ENCODE assay signal across 17 cellular contexts in genomic region chr3:43923101-43923979, GRCh38.
DNase-seq lines count a peak whose midpoint lies in the region; TF ChIP-seq lines count a peak whose summit lies in the region.
"Had no signal": no experiment of that assay in that cellular context is flagged by ENCODE, and none has a peak within 500 bp of the region (broad histone marks: within the 10 kb centered on the region; RNA-seq: fewer than 3 reads in every experiment).

No MANE protein-coding gene starts in this region.

- H3K27me3 ChIP-seq in sigmoid colon, result peaks cover 0 to 42% (median 11%) of the 10 kb centered on the region in 3 donors
- H3K27me3 ChIP-seq: upper lobe of left lung had no signal

- H3K36me3 ChIP-seq in sigmoid colon, result no peaks in the 10 kb centered on the region
- H3K36me3 ChIP-seq: gastrocnemius medialis, upper lobe of left lung had no signal

- H3K4me3 ChIP-seq in sigmoid colon, result no peak overlapping the region
- H3K4me3 ChIP-seq: gastrocnemius medialis, upper lobe of left lung had no signal

- H3K9me3 ChIP-seq in sigmoid colon, result no peaks in the 10 kb centered on the region
- H3K9me3 ChIP-seq: gastrocnemius medialis, upper lobe of left lung had no signal

- intact Hi-C loops in sigmoid colon (cut with DNase I), result no loop called here

- TF ChIP-seq CTCF in sigmoid colon (IDR thresholded peaks at IDR 0.05), result no peak

- TF ChIP-seq POLR2A in sigmoid colon (IDR thresholded peaks at IDR 0.05), result no peak

- no peak for TF ChIP-seq EP300 in sigmoid colon (IDR thresholded peaks at IDR 0.05)

- H3K4me1 ChIP-seq in sigmoid colon, result no peaks in the 10 kb centered on the region
- H3K4me1 ChIP-seq: gastrocnemius medialis had no signal

- peak; percentile 12 for DNase-seq in DMS79 treated with DMSO at 0.1 percent for 48 hours (lab: John Stamatoyannopoulos, UW)
- DNase-seq in DMS79 (lab: John Stamatoyannopoulos, UW), result no peak
- DNase-seq in NCI-H2081 (lab: John Stamatoyannopoulos, UW), result peak; percentile 84 to 93
- DNase-seq in anterior cingulate cortex (lab: John Stamatoyannopoulos, UW), result peak in 38 of 58 donors; percentile 0 to 73 (median 32)
- DNase-seq in occipital lobe (lab: John Stamatoyannopoulos, UW), result peak; percentile 52
- DNase-seq in ureter (ENCODE audit: low spot score), result no peak
- no peak for DNase-seq in sigmoid colon
- no peak for DNase-seq in NCI-H526 (lab: John Stamatoyannopoulos, UW)
- DNase-seq: activated CD8-positive, alpha-beta T cell treated with anti-CD3 and anti-CD28 coated beads, Interleukin-2, amount 10 ng/mL, durations not matched to agents 7 days and 5 days; activated effector memory CD4-positive, alpha-beta T cell treated with Interleukin-2 at 50 U/mL for 16 hours; CD4-positive, CD25-positive, alpha-beta regulatory T cell; gastrocnemius medialis; GDM1; MV-4-11; NCI-H82; nucleus accumbens; upper lobe of left lung had no signal

- 7 to 20% methylated on average over 14 of the region's 14 CpGs for WGBS in sigmoid colon, 2 donors

- H3K27ac ChIP-seq in sigmoid colon, result no peak overlapping the region
- H3K27ac ChIP-seq: gastrocnemius medialis, upper lobe of left lung had no signal

Comparison
In these comparisons a context has a peak if more than half of its experiments do, and no peak if none do; other contexts are left out.
1. DNase-seq: peak in DMS79 treated with DMSO at 0.1 percent for 48 hours (single experiment), NCI-H2081 (2 of 2), anterior cingulate cortex (38 of 58) and occipital lobe (single experiment); none in DMS79 (single experiment), ureter (single experiment), sigmoid colon (single experiment) and NCI-H526 (0 of 2).